9 cellular contexts compared by ENCODE assay signal in genomic region chr10:44309939-44310761, GRCh38.
DNase-seq lines count a peak whose midpoint lies in the region; ATAC-seq and TF ChIP-seq lines count a peak whose summit lies in the region.
"Had no signal": no experiment of that assay in that cellular context is flagged by ENCODE, and none has a peak within 500 bp of the region (broad histone marks: within the 10 kb centered on the region; RNA-seq: fewer than 3 reads in every experiment).

No MANE protein-coding gene starts in this region.

- intact Hi-C loops in PC-9 (cut with micrococcal nuclease; ENCODE audit: unreplicated experiment), result no loop called here

- peaks cover 10% of the 10 kb centered on the region for H3K4me1 Mint-ChIP-seq in neural progenitor cell
- peaks cover 7% of the 10 kb centered on the region for H3K4me1 Mint-ChIP-seq in stimulated activated memory B cell treated with anti-CD40 and anti-IgM and Interleukin-4, amounts not matched to agents 10 μg/mL and 1 μg/mL and 100 μg/mL, for 72 hours

- H2AFZ ChIP-seq in neural progenitor cell (replicated peaks), result peak overlapping the region; percentile 81
- H2AFZ ChIP-seq in PC-9, result no peak overlapping the region

- peaks cover 3% of the 10 kb centered on the region for H3K9me3 Mint-ChIP-seq in neural progenitor cell
- H3K9me3 Mint-ChIP-seq in stimulated activated memory B cell treated with anti-CD40 and anti-IgM and Interleukin-4, amounts not matched to agents 10 μg/mL and 1 μg/mL and 100 μg/mL, for 72 hours, result peaks cover 2% of the 10 kb centered on the region
- H3K9me3 Mint-ChIP-seq: HFFc6 had no signal

- H3K4me3 Mint-ChIP-seq in neural progenitor cell, result peak overlapping the region; percentile 12
- no peak overlapping the region for H3K4me3 Mint-ChIP-seq in stimulated activated memory B cell treated with anti-CD40 and anti-IgM and Interleukin-4, amounts not matched to agents 10 μg/mL and 1 μg/mL and 100 μg/mL, for 72 hours
- H3K4me3 Mint-ChIP-seq: HFFc6 had no signal

- H3K27me3 ChIP-seq in BLaER1, result no peaks in the 10 kb centered on the region
- H3K27me3 ChIP-seq in ectodermal cell (ENCODE audit: control insufficient read depth, insufficient read depth, low read length, poor library complexity, severe bottlenecking), result peaks cover 24% of the 10 kb centered on the region
- H3K27me3 ChIP-seq in neural progenitor cell, result peaks cover 29% of the 10 kb centered on the region
- H3K27me3 ChIP-seq in PC-9 (ENCODE audit: insufficient read depth, low read depth), result no peaks in the 10 kb centered on the region

- H3K4me2 ChIP-seq in BLaER1, result peak overlapping the region; percentile 96
- H3K4me2 ChIP-seq in neural progenitor cell, result peak overlapping the region; percentile 69
- no peak overlapping the region for H3K4me2 ChIP-seq in PC-9

- CTCF ChIA-PET in PC-9 (lab: Charles Lee), result no interaction called here

- H3K27me3 Mint-ChIP-seq in neural progenitor cell (ENCODE audit: insufficient read depth, low read depth), result peaks cover 3% of the 10 kb centered on the region
- H3K27me3 Mint-ChIP-seq in stimulated activated memory B cell treated with anti-CD40 and anti-IgM and Interleukin-4, amounts not matched to agents 10 μg/mL and 1 μg/mL and 100 μg/mL, for 72 hours, result peaks cover 27% of the 10 kb centered on the region

- no peaks in the 10 kb centered on the region for H3K9me3 ChIP-seq in BLaER1
- H3K9me3 ChIP-seq in ectodermal cell (ENCODE audit: control insufficient read depth, low read length), result no peaks in the 10 kb centered on the region
- no peaks in the 10 kb centered on the region for H3K9me3 ChIP-seq in neural progenitor cell (ENCODE audit: low read depth)
- H3K9me3 ChIP-seq in PC-9 (ENCODE audit: insufficient read depth, low read depth), result no peaks in the 10 kb centered on the region

- H3K27ac ChIP-seq in BLaER1, result peak overlapping the region; percentile 69
- no peak overlapping the region for H3K27ac ChIP-seq in ectodermal cell (ENCODE audit: insufficient read depth, low read depth, low read length, poor library complexity, severe bottlenecking)
- no peak overlapping the region for H3K27ac ChIP-seq in neural progenitor cell
- H3K27ac ChIP-seq in PC-9, result no peak overlapping the region

- H3F3A ChIP-seq in neural progenitor cell (ENCODE audit: low read depth) (no peaks in the 10 kb centered on the region), PC-9 (ENCODE audit: insufficient read depth, low read depth) (no peaks in the 10 kb centered on the region)

- POLR2A ChIA-PET in PC-9 (lab: Charles Lee; ENCODE audit: unreplicated experiment), result no interaction called here

- H3K9ac ChIP-seq in BLaER1, result peak overlapping the region; percentile 55; the same call in 1 of the 2 replicates
- H3K9ac ChIP-seq in neural progenitor cell, result no peak overlapping the region

- no peak for TF ChIP-seq CTCF in neural progenitor cell (IDR thresholded peaks at IDR 0.05)
- TF ChIP-seq CTCF in PC-9 (conservative IDR thresholded peaks at IDR 0.05), result no peak

- WGBS in ectodermal cell, 2 experiments, result 92 to 95% methylated on average over 32 of the region's 32 CpGs

- peaks cover 38% of the 10 kb centered on the region for H3K4me1 ChIP-seq in BLaER1
- no peaks in the 10 kb centered on the region for H3K4me1 ChIP-seq in ectodermal cell (ENCODE audit: control insufficient read depth, insufficient read depth, low read length)
- no peaks in the 10 kb centered on the region for H3K4me1 ChIP-seq in neural progenitor cell
- H3K4me1 ChIP-seq in PC-9 (replicated peaks; ENCODE audit: insufficient read depth), result no peaks in the 10 kb centered on the region

- BruUV-seq in PC-9 (replicated peaks; lab: Mats Ljungman, UMichigan), result no TSS peak

- H3K27ac Mint-ChIP-seq in neural progenitor cell, result no peak overlapping the region
- no peak overlapping the region for H3K27ac Mint-ChIP-seq in stimulated activated memory B cell treated with anti-CD40 and anti-IgM and Interleukin-4, amounts not matched to agents 10 μg/mL and 1 μg/mL and 100 μg/mL, for 72 hours
- H3K27ac Mint-ChIP-seq: HFFc6 had no signal

- no peaks in the 10 kb centered on the region; the same call in 1 of the 2 replicates for H3K9me2 ChIP-seq in PC-9 (ENCODE audit: insufficient read depth)

- H3K79me2 ChIP-seq in neural progenitor cell (ENCODE audit: low read depth) (no peaks in the 10 kb centered on the region), PC-9 (ENCODE audit: low read depth) (no peaks in the 10 kb centered on the region)

- no peaks in the 10 kb centered on the region for H4K20me1 ChIP-seq in BLaER1
- H4K20me1 ChIP-seq in neural progenitor cell (ENCODE audit: low read depth), result no peaks in the 10 kb centered on the region
- no peaks in the 10 kb centered on the region for H4K20me1 ChIP-seq in PC-9 (ENCODE audit: insufficient read depth)

- no peaks in the 10 kb centered on the region for H3K36me3 Mint-ChIP-seq in neural progenitor cell
- H3K36me3 Mint-ChIP-seq in stimulated activated memory B cell treated with anti-CD40 and anti-IgM and Interleukin-4, amounts not matched to agents 10 μg/mL and 1 μg/mL and 100 μg/mL, for 72 hours, result no peaks in the 10 kb centered on the region

- H3K36me3 ChIP-seq in BLaER1 (no peaks in the 10 kb centered on the region), ectodermal cell (ENCODE audit: control insufficient read depth, insufficient read depth, low read length) (no peaks in the 10 kb centered on the region), neural progenitor cell (no peaks in the 10 kb centered on the region), PC-9 (ENCODE audit: low read depth) (no peaks in the 10 kb centered on the region)

- DNase-seq in neural progenitor cell (ENCODE audit: low spot score) (no peak), amniotic stem cell (lab: John Stamatoyannopoulos, UW) (no peak), PC-9 (no peak), SHP77 (lab: John Stamatoyannopoulos, UW) (no peak)

- ATAC-seq in HG03175 (IDR thresholded peaks at IDR 0.05; ENCODE audit: unreplicated experiment), result peak; percentile 2
- no peak for ATAC-seq in stimulated activated memory B cell treated with anti-CD40 and anti-IgM and Interleukin-4, amounts not matched to agents 10 μg/mL and 1 μg/mL and 100 μg/mL, for 72 hours

- H3K4me3 ChIP-seq in BLaER1 (peak overlapping the region; percentile 65), ectodermal cell (ENCODE audit: insufficient read depth, low read depth, low read length) (peak overlapping the region; percentile 10), neural progenitor cell (peak overlapping the region; percentile 22), PC-9 (no peak overlapping the region)
